22 cellular contexts compared by ENCODE assay signal in the genomic region with DNA sequence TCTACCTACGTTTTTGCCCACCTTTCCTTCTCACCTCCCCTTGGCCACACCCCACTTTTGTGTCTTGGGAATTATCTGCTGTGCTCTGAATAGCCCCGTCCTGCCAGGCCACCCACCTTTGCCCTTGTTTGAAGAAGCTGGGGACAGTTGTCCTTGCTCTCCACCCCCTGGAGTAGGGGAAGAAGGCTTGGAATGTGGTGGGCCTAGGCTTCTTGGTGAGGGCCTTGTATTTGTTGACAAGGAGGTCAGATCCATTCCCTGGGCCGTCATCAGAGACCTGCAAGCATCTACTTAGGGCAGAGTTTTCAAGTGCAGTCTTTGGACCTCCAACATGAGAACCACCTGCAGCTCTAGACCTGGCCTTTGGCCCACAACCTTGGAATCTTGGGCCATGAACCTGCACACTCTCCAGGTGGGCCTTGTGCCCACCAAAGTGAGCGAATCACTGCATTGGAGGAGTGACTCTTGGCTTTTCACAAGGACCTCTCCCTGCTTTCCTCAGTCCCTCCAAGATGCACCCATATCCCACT.
DNase-seq lines count a peak whose midpoint lies in the region; ATAC-seq and TF ChIP-seq lines count a peak whose summit lies in the region.
"Had no signal": no experiment of that assay in that cellular context is flagged by ENCODE, and none has a peak within 500 bp of the region (broad histone marks: within the 10 kb centered on the region; RNA-seq: fewer than 3 reads in every experiment).

No MANE protein-coding gene starts in this region.

- H3K27ac ChIP-seq in heart left ventricle (no peak overlapping the region), caudate nucleus (ENCODE audit: low read depth, low read length) (peak overlapping the region; percentile 87), layer of hippocampus (ENCODE audit: low read depth, low read length) (peak overlapping the region; percentile 76), temporal lobe (ENCODE audit: low read depth, low read length) (peak overlapping the region; percentile 96), GM23248 (no peak overlapping the region)

- DNase-seq in cardiac septum (ENCODE audit: low spot score) (peak; percentile 24), heart left ventricle (no peak), caudate nucleus (lab: John Stamatoyannopoulos, UW) (no peak), GM23248 (no peak), GM13977 (ENCODE audit: low spot score) (no peak)
- no peak for DNase-seq in activated T-cell treated with anti-CD3 and anti-CD28 coated beads, Interleukin-2, amount 50 U/mL, for 72 hours
- DNase-seq: AML-193; C1 segment of cervical spinal cord; CD8-positive, alpha-beta T cell; DND-41; Karpas-422; NCI-H1105 treated with DMSO at 0.1 percent for 48 hours; NCI-H2081; NCI-H2171; NCI-H345; NCI-H524 treated with DMSO at 0.1 percent for 48 hours; OCI-M1; Right ventricle myocardium superior had no signal

- no peak overlapping the region for H3K9ac ChIP-seq in GM23248

- no peaks in the 10 kb centered on the region for H3K36me3 ChIP-seq in heart left ventricle
- H3K36me3 ChIP-seq in GM23248 (ENCODE audit: low read depth): no peaks in the 10 kb centered on the region
- H3K36me3 ChIP-seq: HAP-1 had no signal

- intact Hi-C loops in cardiac septum (cut with DNase I) (no loop called here), heart left ventricle (cut with DNase I) (no loop called here)

- H4K20me1 ChIP-seq in GM23248 (ENCODE audit: insufficient read depth): no peaks in the 10 kb centered on the region

- no peaks in the 10 kb centered on the region for H3K4me1 ChIP-seq in heart left ventricle
- no peaks in the 10 kb centered on the region for H3K4me1 ChIP-seq in GM23248 (ENCODE audit: insufficient read depth)

- peaks cover 0 to 2% of the 10 kb centered on the region in 2 donors for H3K36me3 Mint-ChIP-seq in activated T-cell treated with anti-CD3 and anti-CD28 coated beads, Interleukin-2, amount 50 U/mL, for 72 hours (ENCODE audit: insufficient read depth in 2 of 2)

- no peak for ATAC-seq in heart left ventricle
- no peak for ATAC-seq in activated T-cell treated with anti-CD3 and anti-CD28 coated beads, Interleukin-2, amount 50 U/mL, for 72 hours (replicated peaks in 1 of 2)
- ATAC-seq: CD8-positive, alpha-beta T cell had no signal

- in situ Hi-C loops in GM23248 (cut with MboI): no loop called here
- in situ Hi-C loops in GM13977 (cut with MboI; ENCODE audit: low pct_unique_long_range_greater_than_20kb, low sequenced_read_pairs, unreplicated experiment): no loop called here

- H3K27ac Mint-ChIP-seq in activated T-cell treated with anti-CD3 and anti-CD28 coated beads, Interleukin-2, amount 50 U/mL, for 72 hours: no peak overlapping the region

- no peaks in the 10 kb centered on the region for H3K9me2 ChIP-seq in GM23248 (ENCODE audit: insufficient read depth)

- no peaks in the 10 kb centered on the region for H3F3A ChIP-seq in GM23248 (ENCODE audit: insufficient read depth)

- H3K9me3 Mint-ChIP-seq in activated T-cell treated with anti-CD3 and anti-CD28 coated beads, Interleukin-2, amount 50 U/mL, for 72 hours: no peaks in the 10 kb centered on the region
- H3K9me3 Mint-ChIP-seq: CD8-positive, alpha-beta T cell had no signal

- H3K27me3 ChIP-seq in heart left ventricle: no peaks in the 10 kb centered on the region
- H3K27me3 ChIP-seq in layer of hippocampus (ENCODE audit: control insufficient read depth, insufficient read depth, low read length): no peaks in the 10 kb centered on the region
- no peaks in the 10 kb centered on the region for H3K27me3 ChIP-seq in GM23248 (replicated peaks; ENCODE audit: insufficient read depth)

- no peak overlapping the region for H3K4me2 ChIP-seq in GM23248 (ENCODE audit: unreplicated experiment)

- H3K27me3 Mint-ChIP-seq in activated T-cell treated with anti-CD3 and anti-CD28 coated beads, Interleukin-2, amount 50 U/mL, for 72 hours (ENCODE audit: low read depth): no peaks in the 10 kb centered on the region

- H3K4me1 Mint-ChIP-seq in activated T-cell treated with anti-CD3 and anti-CD28 coated beads, Interleukin-2, amount 50 U/mL, for 72 hours (ENCODE audit: low read depth): peaks cover 50% of the 10 kb centered on the region

- H3K79me2 ChIP-seq in GM23248 (ENCODE audit: insufficient read depth): no peaks in the 10 kb centered on the region

- TF ChIP-seq POLR2A in heart left ventricle (IDR thresholded peaks at IDR 0.05): no peak

- TF ChIP-seq CTCF in heart left ventricle (IDR thresholded peaks at IDR 0.05) (no peak), GM13977 (IDR thresholded peaks at IDR 0.05; ENCODE audit: extremely low read depth, insufficient read depth, missing control alignments) (no peak)

- no peak overlapping the region for H3K4me3 ChIP-seq in heart left ventricle
- no peak overlapping the region for H3K4me3 ChIP-seq in GM23248
- H3K4me3 ChIP-seq: GM12878, HAP-1 had no signal

- WGBS in heart left ventricle, 4 donors: 69 to 79% (median 76%) methylated on average over 4 of the region's 4 CpGs
- 8 to 9% methylated on average over 4 of the region's 4 CpGs for WGBS in GM23248 (ENCODE audit: low coverage in 1 of 2, low lambda C conversion rate in 2 of 2, missing lambda C conversion rate in 2 of 2), 2 experiments

- H3K4me3 Mint-ChIP-seq in activated T-cell treated with anti-CD3 and anti-CD28 coated beads, Interleukin-2, amount 50 U/mL, for 72 hours: no peak overlapping the region
- H3K4me3 Mint-ChIP-seq: CD8-positive, alpha-beta T cell had no signal

- no peak overlapping the region for H2AFZ ChIP-seq in GM23248

- H3K9me3 ChIP-seq in heart left ventricle (no peaks in the 10 kb centered on the region), GM23248 (ENCODE audit: low read depth) (no peaks in the 10 kb centered on the region)
- H3K9me3 ChIP-seq: HAP-1 had no signal

Comparison
In these comparisons a context has a peak if more than half of its experiments do, and no peak if none do; other contexts are left out.
1. H3K27ac ChIP-seq: peak in caudate nucleus (single experiment), layer of hippocampus (single experiment) and temporal lobe (single experiment); none in heart left ventricle (0 of 12) and GM23248 (single experiment).